12 cellular contexts compared by ENCODE assay signal in genomic region chr11:3944198-3944597, GRCh38.
DNase-seq lines count a peak whose midpoint lies in the region; ATAC-seq and TF ChIP-seq lines count a peak whose summit lies in the region.
"Had no signal": no experiment of that assay in that cellular context is flagged by ENCODE, and none has a peak within 500 bp of the region (broad histone marks: within the 10 kb centered on the region; RNA-seq: fewer than 3 reads in every experiment).

No MANE protein-coding gene starts in this region.

- H3K27me3 Mint-ChIP-seq in activated CD4-positive, alpha-beta T cell treated with anti-CD3 and anti-CD28 coated beads for 36 hours: no peaks in the 10 kb centered on the region
- no peaks in the 10 kb centered on the region for H3K27me3 Mint-ChIP-seq in activated naive CD8-positive, alpha-beta T cell

- H3K4me1 Mint-ChIP-seq in activated CD4-positive, alpha-beta T cell treated with anti-CD3 and anti-CD28 coated beads for 36 hours: peaks cover 89% of the 10 kb centered on the region
- peaks cover 95% of the 10 kb centered on the region for H3K4me1 Mint-ChIP-seq in activated naive CD8-positive, alpha-beta T cell (ENCODE audit: low read depth)

- H3K4me3 Mint-ChIP-seq in activated CD4-positive, alpha-beta T cell treated with anti-CD3 and anti-CD28 coated beads for 36 hours: no peak overlapping the region
- peak overlapping the region; percentile 33 for H3K4me3 Mint-ChIP-seq in activated naive CD8-positive, alpha-beta T cell

- H3K27me3 ChIP-seq in right atrium auricular region: no peaks in the 10 kb centered on the region
- H3K27me3 ChIP-seq in suprapubic skin: no peaks in the 10 kb centered on the region
- H3K27me3 ChIP-seq: pancreas had no signal

- TF ChIP-seq CTCF in right atrium auricular region (IDR thresholded peaks at IDR 0.05) (no peak), suprapubic skin (IDR thresholded peaks at IDR 0.05) (no peak)

- peaks cover 31% of the 10 kb centered on the region for H3K36me3 Mint-ChIP-seq in activated CD4-positive, alpha-beta T cell treated with anti-CD3 and anti-CD28 coated beads for 36 hours (ENCODE audit: low read depth)
- peaks cover 13% of the 10 kb centered on the region for H3K36me3 Mint-ChIP-seq in activated naive CD8-positive, alpha-beta T cell

- H3K36me3 ChIP-seq in right atrium auricular region (no peaks in the 10 kb centered on the region), suprapubic skin (no peaks in the 10 kb centered on the region)
- H3K36me3 ChIP-seq: pancreas had no signal

- H3K4me3 ChIP-seq in right atrium auricular region: no peak overlapping the region
- no peak overlapping the region for H3K4me3 ChIP-seq in suprapubic skin
- H3K4me3 ChIP-seq: A549, pancreas, SK-N-MC had no signal

- peaks cover 8% of the 10 kb centered on the region for H3K9me3 Mint-ChIP-seq in activated CD4-positive, alpha-beta T cell treated with anti-CD3 and anti-CD28 coated beads for 36 hours (ENCODE audit: low read depth)
- H3K9me3 Mint-ChIP-seq in activated naive CD8-positive, alpha-beta T cell (ENCODE audit: low read depth): no peaks in the 10 kb centered on the region

- 6% methylated on average over 1 of the region's 1 CpG for WGBS in suprapubic skin

- H3K27ac ChIP-seq in right atrium auricular region: peak overlapping the region; percentile 13 to 41
- peak overlapping the region; percentile 73 for H3K27ac ChIP-seq in suprapubic skin
- H3K27ac ChIP-seq: A549, pancreas, SK-N-MC had no signal

- H3K9me3 ChIP-seq in right atrium auricular region (no peaks in the 10 kb centered on the region), suprapubic skin (no peaks in the 10 kb centered on the region)
- H3K9me3 ChIP-seq: A549, pancreas had no signal

- CTCF ChIA-PET in activated CD4-positive, alpha-beta T cell treated with anti-CD3 and anti-CD28 coated beads for 36 hours (lab: Charles Lee): interaction anchor here (0.6 to 2.1 kb wide), 5 partner anchors 7 to 129 kb away, joined by 3 to 4 read pairs (median 3); no protein-coding TSS in a partner anchor

- ATAC-seq in activated CD4-positive, alpha-beta T cell treated with anti-CD3 and anti-CD28 coated beads for 36 hours: no peak
- ATAC-seq in HG02623 (IDR thresholded peaks at IDR 0.05; ENCODE audit: unreplicated experiment): no peak
- ATAC-seq: A549 had no signal

- intact Hi-C loops in activated CD4-positive, alpha-beta T cell treated with anti-CD3 and anti-CD28 coated beads for 36 hours (cut with DNase I, micrococcal nuclease): loop anchor here in 1 of 2 experiments (5.0 kb wide), 1 partner anchor 123 kb away; no protein-coding TSS in a partner anchor

- H3K4me1 ChIP-seq in right atrium auricular region: peaks cover 0 to 69% of the 10 kb centered on the region in 2 donors
- peaks cover 82% of the 10 kb centered on the region for H3K4me1 ChIP-seq in suprapubic skin

- H3K27ac Mint-ChIP-seq in activated CD4-positive, alpha-beta T cell treated with anti-CD3 and anti-CD28 coated beads for 36 hours: peak overlapping the region; percentile 70
- peak overlapping the region; percentile 84 for H3K27ac Mint-ChIP-seq in activated naive CD8-positive, alpha-beta T cell

- no peak for TF ChIP-seq POLR2A in suprapubic skin (IDR thresholded peaks at IDR 0.05)

- POLR2A ChIA-PET in activated CD4-positive, alpha-beta T cell treated with anti-CD3 and anti-CD28 coated beads for 36 hours (lab: Charles Lee): no interaction called here

- DNase-seq in activated CD4-positive, alpha-beta T cell treated with anti-CD3 and anti-CD28 coated beads for 36 hours: no peak
- no peak for DNase-seq in activated CD4-positive, alpha-beta T cell treated with anti-CD3 and anti-CD28 coated beads for 48 hours
- no peak for DNase-seq in right atrium auricular region (ENCODE audit: low spot score)
- peak in 1 of 2 donors; percentile 69 for DNase-seq in suprapubic skin (ENCODE audit: low spot score in 2 of 2)
- DNase-seq in epidermal melanocyte (ENCODE audit: insufficient read length, low spot score): no peak
- no peak for DNase-seq in NCI-H1694 treated with DMSO at 0.1 percent for 48 hours (lab: John Stamatoyannopoulos, UW)
- DNase-seq: NCI-H2107, pancreas had no signal

- TF ChIP-seq EP300 in suprapubic skin (IDR thresholded peaks at IDR 0.05): no peak
